In the genomic region with DNA sequence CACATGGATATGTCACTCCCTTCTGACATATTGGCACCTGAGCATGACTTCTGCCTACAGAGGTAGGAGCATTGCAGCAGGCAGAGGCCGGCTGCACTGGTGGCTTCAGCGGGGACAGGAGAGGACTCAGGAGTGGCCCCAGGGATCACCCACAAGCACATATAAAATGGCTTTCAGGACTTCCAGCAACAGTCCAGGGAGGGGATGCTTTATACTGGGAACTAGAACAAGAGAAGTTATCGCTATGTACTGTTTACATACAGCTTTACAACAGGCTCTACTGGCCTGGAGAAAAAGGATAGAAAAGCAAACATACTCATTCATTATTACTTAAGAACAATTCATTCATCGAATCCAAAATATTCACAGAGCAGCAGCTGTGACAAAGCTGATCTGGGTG, we compare ENCODE assay signal across 26 cellular contexts.
"Had no signal": no experiment of that assay in that cellular context is flagged by ENCODE, and none has a peak within 500 bp of the region (broad histone marks: within the 10 kb centered on the region; RNA-seq: fewer than 3 reads in every experiment).

No MANE protein-coding gene starts in this region.

- DNase-seq: activated CD4-positive, alpha-beta T cell treated with anti-CD3 and anti-CD28 coated beads, Interleukin-2, amount 10 ng/mL, durations not matched to agents 7 days and 5 days; activated CD4-positive, CD25-positive, alpha-beta regulatory T cell treated with anti-CD3 and anti-CD28 coated beads, Interleukin-2, amount 50 U/mL, for 72 hours; activated CD8-positive, alpha-beta T cell treated with anti-CD3 and anti-CD28 coated beads, Interleukin-2, amount 10 ng/mL, durations not matched to agents 7 days and 5 days; activated T-cell treated with anti-CD3 and anti-CD28 coated beads, Interleukin-2, amount 50 U/mL, for 1 hour; adrenal gland; brain microvascular endothelial cell; effector CD8-positive, alpha-beta T cell; erythroblast; foreskin fibroblast; immature natural killer cell; kidney glomerular epithelial cell; left ventricle myocardium inferior; pancreas; psoas muscle; stimulated activated CD4-positive, alpha-beta T cell treated with anti-CD3 and anti-CD28 coated beads, Interleukin-12 subunit alpha, Interleukin-12 subunit beta, amount 100 ng/mL, for 4 hours; stimulated activated CD4-positive, alpha-beta T cell treated with anti-CD3 and anti-CD28 coated beads, Interleukin-4, amount 100 ng/mL, for 4 hours; stimulated activated naive CD8-positive, alpha-beta T cell treated with anti-CD3 and anti-CD28 coated beads, Interleukin-15, Interleukin-2, amounts not matched to agents 100 U/mL and 50 U/mL, for 24 hours; substantia nigra; thyroid gland had no signal

- H3K4me3 ChIP-seq: adrenal gland, ascending aorta, left ventricle myocardium inferior, pancreas, right atrium auricular region, thyroid gland had no signal

- H3K9me3 ChIP-seq: adrenal gland, ascending aorta, left ventricle myocardium inferior, neutrophil, pancreas, psoas muscle, right atrium auricular region, thyroid gland had no signal

- H3K27ac ChIP-seq: ascending aorta, brain microvascular endothelial cell, left ventricle myocardium inferior, neutrophil, pancreas, right atrium auricular region, thyroid gland, VCaP had no signal

- ATAC-seq: activated CD8-positive, alpha-beta T cell treated with anti-CD3 and anti-CD28 coated beads, Interleukin-2, amount 10 ng/mL, durations not matched to agents 7 days and 5 days; activated naive CD4-positive, alpha-beta T cell treated with anti-CD3 and anti-CD28 coated beads, Interleukin-2, amount 50 U/mL, for 72 hours; activated T-helper 17 cell treated with anti-CD3 and anti-CD28 coated beads, Interleukin-2, amount 50 U/mL, for 72 hours; natural killer cell treated with Interleukin-12 subunit alpha and Interleukin-12 subunit beta and Interleukin-15 and Interleukin-18, amount 100 ng/mL, for 72 hours; stimulated activated naive CD8-positive, alpha-beta T cell treated with anti-CD3 and anti-CD28 coated beads, Interleukin-15, Interleukin-2, amounts not matched to agents 100 U/mL and 50 U/mL, for 24 hours had no signal

- H3K36me3 ChIP-seq: adrenal gland, ascending aorta, brain microvascular endothelial cell, left ventricle myocardium inferior, neutrophil, pancreas, right atrium auricular region, thyroid gland had no signal

- H3K4me1 ChIP-seq: adrenal gland, left ventricle myocardium inferior, pancreas had no signal

- H3K27me3 ChIP-seq: adrenal gland, ascending aorta, brain microvascular endothelial cell, neutrophil, pancreas, right atrium auricular region, thyroid gland had no signal
